ENCODE assay signal across 27 cellular contexts in the genomic region with DNA sequence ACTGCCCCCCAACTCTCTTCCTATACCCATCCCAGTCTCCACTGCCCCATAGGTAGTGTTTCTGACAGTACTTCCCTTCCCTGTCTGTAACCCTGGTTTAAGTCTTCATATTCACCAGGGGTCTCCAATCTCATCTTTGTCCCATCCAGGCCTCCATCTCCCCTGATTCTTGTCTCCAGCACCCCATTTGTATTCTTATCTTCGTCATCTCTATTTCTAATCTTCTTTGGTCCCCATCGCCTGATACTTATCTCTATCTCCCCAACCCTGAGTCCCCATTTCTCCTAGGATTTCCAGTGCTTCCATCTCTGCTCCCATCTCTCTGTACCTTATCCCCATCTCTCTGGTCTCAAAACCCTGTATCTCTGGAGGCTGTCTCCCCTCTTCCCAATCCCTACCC. TPM values are rescaled to one million over a fixed set of nuclear protein-coding genes. Genes with fewer than 3 reads are reported as not detected.
"Had no signal": no experiment of that assay in that cellular context is flagged by ENCODE, and none has a peak within 500 bp of the region (broad histone marks: within the 10 kb centered on the region; RNA-seq: fewer than 3 reads in every experiment).

No MANE protein-coding gene starts in this region.

- H2AFZ ChIP-seq: parathyroid adenoma had no signal

- H3K27ac Mint-ChIP-seq: activated CD4-positive, alpha-beta memory T cell treated with anti-CD3 and anti-CD28 coated beads, Interleukin-2, amount 10 ng/mL, durations not matched to agents 7 days and 5 days; activated CD4-positive, alpha-beta T cell treated with anti-CD3 and anti-CD28 coated beads for 36 hours; activated naive CD8-positive, alpha-beta T cell treated with anti-CD3 and anti-CD28 coated beads, Interleukin-2, amount 50 U/mL, for 24 hours; activated T-helper 17 cell treated with anti-CD3 and anti-CD28 coated beads, Interleukin-2, amount 50 U/mL, for 72 hours; immature natural killer cell; stimulated activated effector memory CD8-positive, alpha-beta T cell treated with anti-CD3 and anti-CD28 coated beads, Interleukin-12 subunit alpha, Interleukin-12 subunit beta, amount 100 ng/mL, for 72 hours; T-helper 2 cell treated with Interferon-gamma antibody and Interleukin-4, amounts not matched to agents 5 μg/mL and 100 μg/mL, for 36 hours had no signal

- H3K9me3 Mint-ChIP-seq: activated CD4-positive, alpha-beta memory T cell treated with anti-CD3 and anti-CD28 coated beads, Interleukin-2, amount 10 ng/mL, durations not matched to agents 7 days and 5 days; activated naive CD8-positive, alpha-beta T cell treated with anti-CD3 and anti-CD28 coated beads, Interleukin-2, amount 50 U/mL, for 24 hours; activated T-helper 17 cell treated with anti-CD3 and anti-CD28 coated beads, Interleukin-2, amount 50 U/mL, for 72 hours; central memory CD8-positive, alpha-beta T cell; stimulated activated effector memory CD8-positive, alpha-beta T cell treated with anti-CD3 and anti-CD28 coated beads, Interleukin-12 subunit alpha, Interleukin-12 subunit beta, amount 100 ng/mL, for 72 hours; T-helper 2 cell treated with Interferon-gamma antibody and Interleukin-4, amounts not matched to agents 5 μg/mL and 100 μg/mL, for 36 hours had no signal

- H3K79me2 ChIP-seq: parathyroid adenoma had no signal

- H3K9ac ChIP-seq: parathyroid adenoma had no signal

- DNase-seq: activated CD4-positive, alpha-beta memory T cell treated with anti-CD3 and anti-CD28 coated beads, Interleukin-2, amount 10 ng/mL, durations not matched to agents 7 days and 5 days; activated CD4-positive, alpha-beta T cell treated with anti-CD3 and anti-CD28 coated beads for 36 hours; activated naive CD4-positive, alpha-beta T cell; activated naive CD8-positive, alpha-beta T cell treated with anti-CD3 and anti-CD28 coated beads, Interleukin-2, amount 50 U/mL, for 24 hours; activated T-cell treated with anti-CD3 and anti-CD28 coated beads, Interleukin-2, amount 50 U/mL, for 1 hour; anterior cingulate cortex; heart right ventricle; immature natural killer cell; kidney glomerular epithelial cell; left ventricle myocardium inferior; mammary epithelial cell; midbrain; right lobe of liver; small intestine; stimulated activated CD4-positive, alpha-beta T cell treated with anti-CD3 and anti-CD28 coated beads, Interleukin-4, amount 100 ng/mL, for 1 hour; stomach; testis had no signal

- H3K27ac ChIP-seq: coronary artery, esophagus muscularis mucosa, gastroesophageal sphincter, heart right ventricle, left ventricle myocardium inferior, parathyroid adenoma, right lobe of liver, stomach, testis, upper lobe of left lung had no signal

- H3K4me3 Mint-ChIP-seq: activated CD4-positive, alpha-beta memory T cell treated with anti-CD3 and anti-CD28 coated beads, Interleukin-2, amount 10 ng/mL, durations not matched to agents 7 days and 5 days; activated CD4-positive, alpha-beta T cell treated with anti-CD3 and anti-CD28 coated beads for 36 hours; activated naive CD8-positive, alpha-beta T cell treated with anti-CD3 and anti-CD28 coated beads, Interleukin-2, amount 50 U/mL, for 24 hours; central memory CD8-positive, alpha-beta T cell; T-helper 2 cell treated with Interferon-gamma antibody and Interleukin-4, amounts not matched to agents 5 μg/mL and 100 μg/mL, for 36 hours had no signal

- FAIRE-seq: small intestine, TTC549 had no signal

- ATAC-seq: activated CD4-positive, alpha-beta T cell treated with anti-CD3 and anti-CD28 coated beads for 36 hours; activated naive CD8-positive, alpha-beta T cell treated with anti-CD3 and anti-CD28 coated beads, Interleukin-2, amount 50 U/mL, for 24 hours; activated T-helper 17 cell treated with anti-CD3 and anti-CD28 coated beads, Interleukin-2, amount 50 U/mL, for 72 hours; gastroesophageal sphincter; heart right ventricle; right lobe of liver; stimulated activated effector memory CD8-positive, alpha-beta T cell treated with anti-CD3 and anti-CD28 coated beads, Interleukin-12 subunit alpha, Interleukin-12 subunit beta, amount 100 ng/mL, for 72 hours had no signal

- H3K9me3 ChIP-seq: esophagus muscularis mucosa, gastroesophageal sphincter, heart right ventricle, left ventricle myocardium inferior, right lobe of liver, testis, upper lobe of left lung had no signal

- H3K4me3 ChIP-seq: coronary artery, esophagus muscularis mucosa, gastroesophageal sphincter, heart right ventricle, left ventricle myocardium inferior, right lobe of liver, stomach, testis, upper lobe of left lung had no signal

RNA-seq across cellular contexts. Expression of gene PHOX2A, which starts 1.8 kb away (rescaled TPM):
- total RNA-seq: activated CD4-positive, alpha-beta memory T cell treated with anti-CD3 and anti-CD28 coated beads, Interleukin-2, amount 10 ng/mL, durations not matched to agents 7 days and 5 days; activated CD4-positive, alpha-beta T cell treated with anti-CD3 and anti-CD28 coated beads for 36 hours; activated T-helper 17 cell treated with anti-CD3 and anti-CD28 coated beads, Interleukin-2, amount 50 U/mL, for 72 hours; heart right ventricle; left ventricle myocardium inferior; mammary epithelial cell; right lobe of liver; stomach; upper lobe of left lung had no signal
- polyA plus RNA-seq: heart right ventricle, immature natural killer cell, mammary epithelial cell had no signal

RNA-seq across cellular contexts. Expression of gene FOLR2, which starts 25.5 kb away (rescaled TPM):
- total RNA-seq: activated CD4-positive, alpha-beta memory T cell treated with anti-CD3 and anti-CD28 coated beads, Interleukin-2, amount 10 ng/mL, durations not matched to agents 7 days and 5 days; activated CD4-positive, alpha-beta T cell treated with anti-CD3 and anti-CD28 coated beads for 36 hours; activated T-helper 17 cell treated with anti-CD3 and anti-CD28 coated beads, Interleukin-2, amount 50 U/mL, for 72 hours; mammary epithelial cell had no signal
- polyA plus RNA-seq: mammary epithelial cell had no signal

RNA-seq across cellular contexts. Expression of gene FOLR1, which starts 50.2 kb away (rescaled TPM):
- total RNA-seq: activated CD4-positive, alpha-beta memory T cell treated with anti-CD3 and anti-CD28 coated beads, Interleukin-2, amount 10 ng/mL, durations not matched to agents 7 days and 5 days; activated CD4-positive, alpha-beta T cell treated with anti-CD3 and anti-CD28 coated beads for 36 hours; activated T-helper 17 cell treated with anti-CD3 and anti-CD28 coated beads, Interleukin-2, amount 50 U/mL, for 72 hours; right lobe of liver had no signal
- polyA plus RNA-seq: immature natural killer cell had no signal
